ENCODE assay signal across 8 cellular contexts in the genomic region with DNA sequence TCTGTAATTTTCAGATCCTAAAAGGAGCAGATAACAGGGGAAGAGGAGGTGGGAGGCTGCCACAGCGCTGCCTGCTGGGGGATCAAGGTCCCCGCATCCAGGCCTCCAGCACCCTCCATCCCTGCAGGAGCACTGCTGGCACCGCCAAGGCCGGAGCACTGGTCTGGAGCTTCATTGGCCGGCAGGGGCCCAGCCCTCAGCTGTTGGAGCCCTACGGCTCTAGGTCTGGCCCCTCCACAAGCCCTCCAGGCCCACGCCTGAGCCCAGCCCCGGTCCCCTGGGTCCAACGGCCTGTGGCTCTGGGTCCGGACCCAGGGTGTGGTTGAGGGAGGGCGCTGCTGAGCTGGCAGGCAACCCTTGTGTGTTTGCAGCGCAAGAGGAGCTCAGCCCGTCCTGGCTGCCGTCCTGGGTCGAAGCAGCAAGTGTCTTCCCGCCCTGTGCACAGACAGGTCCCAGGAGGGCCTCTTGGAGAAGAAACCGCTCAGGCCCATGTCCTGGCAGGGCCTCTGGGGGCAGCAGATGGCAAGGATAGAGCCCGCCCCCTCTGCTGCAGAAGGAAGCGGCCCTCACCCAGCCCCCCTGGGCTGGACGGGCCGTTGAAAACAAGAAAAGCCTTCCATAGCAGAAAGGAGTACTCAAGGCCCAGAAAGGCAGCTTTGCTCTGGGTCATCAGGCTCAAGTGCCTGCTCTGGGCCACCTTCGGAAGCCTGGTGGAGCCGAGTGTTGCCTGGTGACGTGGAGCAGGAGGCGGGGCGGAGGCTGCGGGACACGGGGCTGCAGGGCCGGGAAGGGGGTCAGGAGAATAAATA. TPM values are rescaled to one million over a fixed set of nuclear protein-coding genes. Genes with fewer than 3 reads are reported as not detected.
A peak's percentile ranks its signal among the peaks of the same experiment; 100 is the strongest.
DNase-seq lines count a peak whose midpoint lies in the region; ATAC-seq and TF ChIP-seq lines count a peak whose summit lies in the region.

No MANE protein-coding gene starts in this region.

- CTCF ChIA-PET in GM10248 (lab: Yijun Ruan, JAX): interaction anchor here (1.1 to 2.2 kb wide), 3 partner anchors 17 to 81 kb away, joined by 3 to 12 read pairs (median 4); no protein-coding TSS in a partner anchor

- H2BK15ac ChIP-seq in mesenchymal stem cell (ENCODE audit: low read depth, poor library complexity, severe bottlenecking): peak overlapping the region; percentile 86

- H3K23ac ChIP-seq in mesenchymal stem cell (ENCODE audit: low read length in 2 of 2): no peak overlapping the region

- H2AFZ ChIP-seq in Karpas-422 (ENCODE audit: low read length) (peak overlapping the region; percentile 77), mesenchymal stem cell (ENCODE audit: low read depth, low read length) (no peak overlapping the region)

- H3K4me1 ChIP-seq in Karpas-422 (ENCODE audit: low read length): peaks cover 30% of the 10 kb centered on the region
- peaks cover 29% of the 10 kb centered on the region for H3K4me1 ChIP-seq in mesenchymal stem cell (ENCODE audit: control insufficient read depth, insufficient read depth, low read depth, low read length)

- no peaks in the 10 kb centered on the region for H3K79me2 ChIP-seq in Karpas-422 (ENCODE audit: low read length)

- H3K27me3 ChIP-seq in Karpas-422 (ENCODE audit: low read length) (no peaks in the 10 kb centered on the region), mesenchymal stem cell (ENCODE audit: control insufficient read depth in 1 of 2, insufficient read depth in 1 of 2, low read length in 2 of 2) (no peaks in the 10 kb centered on the region)

- H3K4me2 ChIP-seq in Karpas-422 (ENCODE audit: low read depth, low read length, poor library complexity, severe bottlenecking): peak overlapping the region; percentile 84
- peak overlapping the region; percentile 27 for H3K4me2 ChIP-seq in mesenchymal stem cell (ENCODE audit: low read length, poor library complexity, severe bottlenecking)

- H3K14ac ChIP-seq in mesenchymal stem cell (ENCODE audit: low read length in 2 of 2): peak overlapping the region in 1 of 2 experiments; percentile 11

- ATAC-seq in HG03175 (IDR thresholded peaks at IDR 0.05; ENCODE audit: unreplicated experiment): no peak

- POLR2A ChIA-PET in GM10248 (lab: Yijun Ruan, JAX): no interaction called here

- peak overlapping the region; percentile 68 to 72 for H3K18ac ChIP-seq in mesenchymal stem cell (ENCODE audit: low read depth in 1 of 2, low read length in 2 of 2)

- H4K8ac ChIP-seq in mesenchymal stem cell (ENCODE audit: low read length): peak overlapping the region; percentile 51

- H3K9ac ChIP-seq in Karpas-422 (ENCODE audit: low read length) (peak overlapping the region; percentile 75), mesenchymal stem cell (ENCODE audit: low read length) (peak overlapping the region; percentile 31)

- peaks cover 33% of the 10 kb centered on the region for H3K79me1 ChIP-seq in mesenchymal stem cell (replicated peaks; ENCODE audit: low read length, poor library complexity, severe bottlenecking)

- DNase-seq in GM10248 (ENCODE audit: extremely low spot score) (peak; percentile 72), Karpas-422 (peak; percentile 97), caudate nucleus (lab: John Stamatoyannopoulos, UW) (peak in 14 of 61 donors; percentile 8 to 72 (median 30)), mesenchymal stem cell (peak; percentile 62), NCI-H146 treated with DMSO at 0.1 percent for 48 hours (lab: John Stamatoyannopoulos, UW; ENCODE audit: unreplicated experiment) (no peak), COR-L47 (lab: John Stamatoyannopoulos, UW) (no peak), DMS114 treated with DMSO at 0.1 percent for 48 hours (lab: John Stamatoyannopoulos, UW; ENCODE audit: unreplicated experiment) (no peak)

- H2BK5ac ChIP-seq in mesenchymal stem cell (ENCODE audit: low read depth, low read length, poor library complexity, severe bottlenecking): no peak overlapping the region

- H2BK12ac ChIP-seq in mesenchymal stem cell (ENCODE audit: low read length in 2 of 2): peak overlapping the region; percentile 41 to 54

- peak overlapping the region; percentile 91 for H3K27ac ChIP-seq in Karpas-422 (ENCODE audit: low read length)
- H3K27ac ChIP-seq in caudate nucleus (ENCODE audit: low read depth, low read length): peak overlapping the region; percentile 54
- no peak overlapping the region for H3K27ac ChIP-seq in mesenchymal stem cell (ENCODE audit: low read length, poor library complexity, severe bottlenecking)

- no peaks in the 10 kb centered on the region for H3K9me2 ChIP-seq in Karpas-422 (replicated peaks; ENCODE audit: insufficient read depth, low read length)

- H3K4me3 ChIP-seq in Karpas-422 (ENCODE audit: low read length) (peak overlapping the region; percentile 60), mesenchymal stem cell (ENCODE audit: insufficient read depth in 1 of 2, low read depth in 1 of 2, low read length in 2 of 2) (peak overlapping the region in 1 of 2 experiments; percentile 2)

- peak overlapping the region; percentile 65 for H2BK120ac ChIP-seq in mesenchymal stem cell (ENCODE audit: low read depth, low read length)

- 66% methylated on average over 27 of the region's 29 CpGs for WGBS in mesenchymal stem cell

- peak; percentile 5 for TF ChIP-seq CTCF in GM10248 (IDR thresholded peaks at IDR 0.05; ENCODE audit: control extremely low read depth, extremely low read depth, low read depth, missing control alignments)

- no peaks in the 10 kb centered on the region for H3K9me3 ChIP-seq in Karpas-422 (ENCODE audit: low read length)
- H3K9me3 ChIP-seq in mesenchymal stem cell (ENCODE audit: control insufficient read depth, low read length): no peaks in the 10 kb centered on the region

- peak overlapping the region; percentile 44 to 62 for H3K4ac ChIP-seq in mesenchymal stem cell (ENCODE audit: low read depth in 1 of 2, low read length in 2 of 2)

- H4K20me1 ChIP-seq in Karpas-422 (ENCODE audit: insufficient read depth, low read depth, low read length): no peaks in the 10 kb centered on the region

- no peak overlapping the region for H2AK5ac ChIP-seq in mesenchymal stem cell (ENCODE audit: low read length, severe bottlenecking)

- peak overlapping the region; percentile 12 for H4K91ac ChIP-seq in mesenchymal stem cell (ENCODE audit: low read length)

- no peaks in the 10 kb centered on the region for H3K36me3 ChIP-seq in Karpas-422 (ENCODE audit: insufficient read depth, low read length)
- peaks cover 0 to 49% of the 10 kb centered on the region in 2 experiments for H3K36me3 ChIP-seq in mesenchymal stem cell (ENCODE audit: control insufficient read depth in 1 of 2, insufficient read depth in 2 of 2, low read depth in 1 of 2, low read length in 2 of 2)

RNA-seq across cellular contexts. Expression of a gene that starts 35.7 kb away (rescaled TPM):
- total RNA-seq in Karpas-422 (2014; rRNA removed; shearing (Covaris generic); ENCODE audit: low replicate concordance): 3.9 and 8.6 TPM in 2 replicates
- polyA plus RNA-seq in mesenchymal stem cell (2013, experiment 1 of 2): 8.4 TPM
- polyA plus RNA-seq in mesenchymal stem cell (2013, experiment 2 of 2): 8.3 TPM

RNA-seq across cellular contexts. Expression of a gene that starts 52.5 kb away (rescaled TPM):
- 1,989 and 2,237 TPM in 2 replicates for total RNA-seq in Karpas-422 (2014; rRNA removed; shearing (Covaris generic); ENCODE audit: low replicate concordance)
- 10,616 TPM for polyA plus RNA-seq in mesenchymal stem cell (2013, experiment 1 of 2)
- 10,486 TPM for polyA plus RNA-seq in mesenchymal stem cell (2013, experiment 2 of 2)

RNA-seq across cellular contexts. Expression of a gene that starts 54.3 kb away (rescaled TPM):
- 10.2 and 21.4 TPM in 2 replicates for total RNA-seq in Karpas-422 (2014; rRNA removed; shearing (Covaris generic); ENCODE audit: low replicate concordance)
- polyA plus RNA-seq in mesenchymal stem cell (2013, experiment 1 of 2): 45.5 TPM
- polyA plus RNA-seq in mesenchymal stem cell (2013, experiment 2 of 2): 39.8 TPM

Comparison
In these comparisons a context has a peak if more than half of its experiments do, and no peak if none do; other contexts are left out.
1. DNase-seq: peak in GM10248 (single experiment), Karpas-422 (single experiment) and mesenchymal stem cell (single experiment); none in NCI-H146 treated with DMSO at 0.1 percent for 48 hours (single experiment), COR-L47 (single experiment) and DMS114 treated with DMSO at 0.1 percent for 48 hours (single experiment).